Comparison of ENCODE assay signal across 8 cellular contexts in the genomic region with DNA sequence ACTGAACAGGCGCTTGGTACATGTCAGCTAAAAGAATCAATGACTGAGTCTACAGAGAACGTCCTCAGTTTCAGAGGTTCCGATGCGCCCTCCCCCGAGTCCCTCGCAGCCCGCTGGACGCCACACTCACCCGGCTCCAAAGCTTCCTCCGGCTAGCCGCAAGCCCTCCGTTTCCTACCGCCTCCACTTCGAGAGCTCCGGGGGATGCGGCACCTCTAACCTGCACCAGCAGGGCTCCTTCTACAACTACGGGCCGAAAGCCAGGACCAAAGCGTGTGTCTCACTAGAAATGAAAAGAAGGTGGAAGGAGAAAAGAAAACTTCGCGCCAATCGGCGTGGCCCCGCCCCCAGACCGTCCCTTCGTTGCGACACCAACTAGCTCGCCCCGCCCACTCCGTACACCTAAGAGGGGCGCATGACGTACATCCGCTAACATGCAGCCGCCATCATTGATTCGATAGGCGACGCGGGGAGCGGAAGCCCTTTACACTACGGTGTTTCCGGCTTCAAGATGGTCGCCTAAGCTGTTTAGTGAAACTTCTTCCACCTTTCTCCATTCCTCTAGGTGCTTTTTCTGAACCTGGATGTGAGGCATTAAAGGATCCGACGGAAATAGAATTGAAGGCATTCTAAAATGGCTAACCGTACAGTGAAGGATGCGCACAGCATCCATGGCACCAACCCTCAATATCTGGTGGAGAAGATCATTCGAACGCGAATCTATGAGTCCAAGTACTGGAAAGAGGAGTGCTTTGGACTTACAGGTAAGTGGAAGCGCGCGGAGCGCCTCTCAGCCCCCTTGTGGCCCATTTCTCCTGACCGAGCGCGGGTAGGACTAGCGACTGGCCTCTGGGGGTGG. TPM values are rescaled to one million over a fixed set of nuclear protein-coding genes. Genes with fewer than 3 reads are reported as not detected.
DNase-seq lines count a peak whose midpoint lies in the region; ATAC-seq and TF ChIP-seq lines count a peak whose summit lies in the region.

Gene ORC1 (minus strand): TSS at position 308 of the 859 bp plus-strand sequence. CDS start 2,200 bp downstream, outside the sequence.
A gene with protein sequence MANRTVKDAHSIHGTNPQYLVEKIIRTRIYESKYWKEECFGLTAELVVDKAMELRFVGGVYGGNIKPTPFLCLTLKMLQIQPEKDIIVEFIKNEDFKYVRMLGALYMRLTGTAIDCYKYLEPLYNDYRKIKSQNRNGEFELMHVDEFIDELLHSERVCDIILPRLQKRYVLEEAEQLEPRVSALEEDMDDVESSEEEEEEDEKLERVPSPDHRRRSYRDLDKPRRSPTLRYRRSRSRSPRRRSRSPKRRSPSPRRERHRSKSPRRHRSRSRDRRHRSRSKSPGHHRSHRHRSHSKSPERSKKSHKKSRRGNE (plus strand): TSS at position 487 of the 859 bp plus-strand sequence. CDS start 148 bp downstream, at position 635.

- no peaks in the 10 kb centered on the region for H3F3A ChIP-seq in PC-3 (ENCODE audit: low read length, unreplicated experiment)

- CTCF ChIA-PET in PC-3 (lab: Charles Lee): no interaction called here

- TSS peak; percentile 79 for BruUV-seq in PC-3 (replicated peaks; lab: Mats Ljungman, UMichigan)

- H3K27ac ChIP-seq in PC-3 (ENCODE audit: low read length) (peak within 1 kb of the TSS; percentile 76), mucosa of rectum (ENCODE audit: low read depth in 2 of 2, low read length in 2 of 2) (peak within 1 kb of the TSS; percentile 94 to 99)

- POLR2A ChIA-PET in PC-3 (lab: Charles Lee; ENCODE audit: unreplicated experiment): interaction anchor here (0.8 kb wide), 1 partner anchor 9 kb away, joined by 3 read pairs; no protein-coding TSS in a partner anchor

- H3K4me3 ChIP-seq in Jurkat, Clone E6-1 (ENCODE audit: low read length): peak within 1 kb of the TSS; percentile 99
- H3K4me3 ChIP-seq in PC-3 (ENCODE audit: low read length) (peak within 1 kb of the TSS; percentile 85), epithelial cell of proximal tubule (ENCODE audit: low read depth, low read length) (peak within 1 kb of the TSS; percentile 93), mucosa of rectum (ENCODE audit: low read length in 2 of 2) (peak within 1 kb of the TSS; percentile 96 to 97)

- H3K4me1 ChIP-seq in PC-3 (ENCODE audit: insufficient read depth, low read length) (peaks cover 35% of the 10 kb centered on the region), mucosa of rectum (ENCODE audit: control insufficient read depth in 2 of 2, insufficient read depth in 2 of 2, low read length in 2 of 2) (peaks cover 18 to 22% of the 10 kb centered on the region in 2 donors)

- H4K20me1 ChIP-seq in PC-3 (ENCODE audit: low read length): no peaks in the 10 kb centered on the region

- peak within 1 kb of the TSS; percentile 88 for H3K4me2 ChIP-seq in PC-3 (ENCODE audit: low read length)

- ATAC-seq in GM21619 (IDR thresholded peaks at IDR 0.05; ENCODE audit: unreplicated experiment) (peak; percentile 92), PC-3 (peak; percentile 83)

- intact Hi-C loops in PC-3 (cut with micrococcal nuclease): loop anchor here (1.0 to 10.0 kb wide), 3 partner anchors 38 to 282 kb away; partner anchors contain the start of gene CC2D1B

- H3K9me3 ChIP-seq in PC-3 (ENCODE audit: low read length) (no peaks in the 10 kb centered on the region), mucosa of rectum (ENCODE audit: control insufficient read depth in 2 of 2, low read length in 2 of 2) (no peaks in the 10 kb centered on the region)

- H2AFZ ChIP-seq in PC-3 (ENCODE audit: low read length): peak within 1 kb of the TSS; percentile 87

- H3K9me2 ChIP-seq in PC-3 (replicated peaks; ENCODE audit: low read length): no peaks in the 10 kb centered on the region

- TF ChIP-seq CTCF in PC-3 (conservative IDR thresholded peaks at IDR 0.05; ENCODE audit: low read depth, low read length) (peak; percentile 57), epithelial cell of proximal tubule (conservative IDR thresholded peaks at IDR 0.05; ENCODE audit: low read depth, low read length) (peak; percentile 77)

- H3K79me2 ChIP-seq in PC-3 (ENCODE audit: low read length): peaks cover 66% of the 10 kb centered on the region

- H3K9ac ChIP-seq in PC-3 (ENCODE audit: low read length): peak within 1 kb of the TSS; percentile 95
- H3K9ac ChIP-seq in mucosa of rectum (ENCODE audit: low read depth in 1 of 2, low read length in 2 of 2): peak within 1 kb of the TSS; percentile 85 to 99

- H3K36me3 ChIP-seq in PC-3 (ENCODE audit: low read depth, low read length): peaks cover 42% of the 10 kb centered on the region
- H3K36me3 ChIP-seq in mucosa of rectum (ENCODE audit: control insufficient read depth in 2 of 2, insufficient read depth in 2 of 2, low read length in 2 of 2): peaks cover 13 to 24% of the 10 kb centered on the region in 2 donors

- no peaks in the 10 kb centered on the region for H3K27me3 ChIP-seq in PC-3 (ENCODE audit: low read length)
- H3K27me3 ChIP-seq in mucosa of rectum (ENCODE audit: control insufficient read depth in 2 of 2, insufficient read depth in 2 of 2, low read length in 2 of 2): no peaks in the 10 kb centered on the region

- DNase-seq in DMS53 treated with DMSO at 0.1 percent for 48 hours (lab: John Stamatoyannopoulos, UW; ENCODE audit: unreplicated experiment) (peak; percentile 99), PC-3 (peak; percentile 97), activated T-cell treated with anti-CD3 and anti-CD28 coated beads for 48 hours (ENCODE audit: low read depth) (peak; percentile 94), epithelial cell of proximal tubule (ENCODE audit: low read depth) (peak; percentile 79)
- peak; percentile 97 for DNase-seq in Jurkat, Clone E6-1 (ENCODE audit: low read depth, low spot score)
- DNase-seq in stimulated activated CD8-positive, alpha-beta memory T cell treated with anti-CD3 and anti-CD28 coated beads, Interleukin-4, amount 100 ng/mL, for 48 hours: peak; percentile 99

RNA-seq across cellular contexts. Expression of gene ORC1, which starts in this region (rescaled TPM):
- polyA plus RNA-seq in Jurkat, Clone E6-1 (2012; ENCODE audit: insufficient read depth, insufficient read length): 19.7 TPM
- total RNA-seq in PC-3 (2014; rRNA removed): 23.7 and 28.9 TPM in 2 replicates
- total RNA-seq in epithelial cell of proximal tubule: 13.0 and 30.1 TPM in 2 replicates

RNA-seq across cellular contexts. Expression of the second gene that starts in this region (rescaled TPM):
- polyA plus RNA-seq in Jurkat, Clone E6-1 (2012; ENCODE audit: insufficient read depth, insufficient read length): 130 TPM
- total RNA-seq in PC-3 (2014; rRNA removed) (14.5 and 15.2 TPM in 2 replicates), epithelial cell of proximal tubule (14.0 and 16.3 TPM in 2 replicates)

Comparison
In these comparisons a context has a peak if more than half of its experiments do, and no peak if none do; other contexts are left out.
1. Peak in every context shown above with its lines: DNase-seq, ATAC-seq, H3K4me3 ChIP-seq and H3K27ac ChIP-seq.